1 cellular context compared by ENCODE assay signal in the genomic region with DNA sequence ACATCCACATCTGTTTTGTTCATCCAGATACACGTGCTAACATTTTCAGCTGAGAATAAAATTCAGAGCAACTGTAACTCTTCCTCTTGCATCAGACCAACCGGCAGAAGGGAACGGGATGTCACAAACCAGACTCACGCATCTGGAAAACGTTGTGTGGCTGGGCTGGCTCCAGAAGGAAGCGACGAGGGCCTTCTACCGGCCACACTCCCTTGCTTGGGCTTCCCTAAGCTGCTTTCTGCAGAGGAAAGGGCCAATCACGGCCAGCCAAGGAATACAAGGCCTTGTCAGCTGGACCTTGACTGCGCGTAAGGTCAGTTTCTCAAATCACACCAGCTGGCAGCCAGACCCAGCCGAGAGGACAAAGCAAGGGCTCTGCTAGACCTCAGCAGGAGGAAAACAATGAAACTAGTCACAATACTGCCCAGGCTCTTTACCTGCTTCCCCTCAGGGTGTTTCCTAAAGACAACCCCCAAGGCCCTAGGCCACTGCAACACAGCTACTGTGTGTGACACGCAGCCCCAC.
TF ChIP-seq lines count a peak whose summit lies in the region.

No MANE protein-coding gene starts in this region.

TF ChIP-seq in WTC11, 78 proteins besides CTCF, POLR2A, EP300 and RAD21 (continued from another document):
- TF ChIP-seq, protein P1, sequence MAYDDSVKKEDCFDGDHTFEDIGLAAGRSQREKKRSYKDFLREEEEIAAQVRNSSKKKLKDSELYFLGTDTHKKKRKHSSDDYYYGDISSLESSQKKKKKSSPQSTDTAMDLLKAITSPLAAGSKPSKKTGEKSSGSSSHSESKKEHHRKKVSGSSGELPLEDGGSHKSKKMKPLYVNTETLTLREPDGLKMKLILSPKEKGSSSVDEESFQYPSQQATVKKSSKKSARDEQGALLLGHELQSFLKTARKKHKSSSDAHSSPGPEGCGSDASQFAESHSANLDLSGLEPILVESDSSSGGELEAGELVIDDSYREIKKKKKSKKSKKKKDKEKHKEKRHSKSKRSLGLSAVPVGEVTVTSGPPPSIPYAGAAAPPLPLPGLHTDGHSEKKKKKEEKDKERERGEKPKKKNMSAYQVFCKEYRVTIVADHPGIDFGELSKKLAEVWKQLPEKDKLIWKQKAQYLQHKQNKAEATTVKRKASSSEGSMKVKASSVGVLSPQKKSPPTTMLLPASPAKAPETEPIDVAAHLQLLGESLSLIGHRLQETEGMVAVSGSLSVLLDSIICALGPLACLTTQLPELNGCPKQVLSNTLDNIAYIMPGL (CRISPR knock-in tag; IDR thresholded peaks at IDR 0.05): no peak
- no peak for TF ChIP-seq JAZF1 (CRISPR knock-in tag; IDR thresholded peaks at IDR 0.05)
- TF ChIP-seq, protein P2, sequence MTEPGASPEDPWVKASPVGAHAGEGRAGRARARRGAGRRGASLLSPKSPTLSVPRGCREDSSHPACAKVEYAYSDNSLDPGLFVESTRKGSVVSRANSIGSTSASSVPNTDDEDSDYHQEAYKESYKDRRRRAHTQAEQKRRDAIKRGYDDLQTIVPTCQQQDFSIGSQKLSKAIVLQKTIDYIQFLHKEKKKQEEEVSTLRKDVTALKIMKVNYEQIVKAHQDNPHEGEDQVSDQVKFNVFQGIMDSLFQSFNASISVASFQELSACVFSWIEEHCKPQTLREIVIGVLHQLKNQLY (CRISPR knock-in tag; IDR thresholded peaks at IDR 0.05): no peak
- TF ChIP-seq JUN (CRISPR knock-in tag; IDR thresholded peaks at IDR 0.05): no peak
- TF ChIP-seq ZNF138 (CRISPR knock-in tag; conservative IDR thresholded peaks at IDR 0.05): no peak
- no peak; the same call in 1 of the 2 replicates for TF ChIP-seq ETV6 (CRISPR knock-in tag; IDR thresholded peaks at IDR 0.05)
- TF ChIP-seq, protein P3, sequence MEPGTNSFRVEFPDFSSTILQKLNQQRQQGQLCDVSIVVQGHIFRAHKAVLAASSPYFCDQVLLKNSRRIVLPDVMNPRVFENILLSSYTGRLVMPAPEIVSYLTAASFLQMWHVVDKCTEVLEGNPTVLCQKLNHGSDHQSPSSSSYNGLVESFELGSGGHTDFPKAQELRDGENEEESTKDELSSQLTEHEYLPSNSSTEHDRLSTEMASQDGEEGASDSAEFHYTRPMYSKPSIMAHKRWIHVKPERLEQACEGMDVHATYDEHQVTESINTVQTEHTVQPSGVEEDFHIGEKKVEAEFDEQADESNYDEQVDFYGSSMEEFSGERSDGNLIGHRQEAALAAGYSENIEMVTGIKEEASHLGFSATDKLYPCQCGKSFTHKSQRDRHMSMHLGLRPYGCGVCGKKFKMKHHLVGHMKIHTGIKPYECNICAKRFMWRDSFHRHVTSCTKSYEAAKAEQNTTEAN (CRISPR knock-in tag; IDR thresholded peaks at IDR 0.05): no peak
- peak; percentile 47; the same call in 1 of the 2 replicates for TF ChIP-seq FOXP1 (CRISPR knock-in tag; IDR thresholded peaks at IDR 0.05; ENCODE audit: borderline replicate concordance)
